13 cellular contexts compared by ENCODE assay signal in the genomic region with DNA sequence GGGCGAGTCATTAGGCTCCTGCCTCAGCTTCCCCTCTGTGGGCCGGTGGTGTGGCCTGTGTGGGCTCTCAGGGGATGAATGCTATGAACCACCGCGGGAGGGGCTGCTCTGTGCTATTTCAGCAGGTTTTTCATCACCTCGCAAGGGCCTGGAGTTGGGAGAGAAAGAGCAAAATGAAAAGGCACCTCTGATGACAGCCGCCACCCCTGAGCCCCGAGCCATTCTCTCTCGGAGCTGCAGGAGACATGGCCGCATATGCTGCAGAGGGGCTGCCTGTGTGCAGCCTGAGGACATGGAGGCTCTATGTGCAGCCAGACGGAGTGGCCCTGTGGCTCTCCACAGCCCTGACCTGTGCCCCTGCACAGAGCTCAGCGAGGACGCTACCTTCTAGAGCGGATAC.
"Had no signal": no experiment of that assay in that cellular context is flagged by ENCODE, and none has a peak within 500 bp of the region (broad histone marks: within the 10 kb centered on the region; RNA-seq: fewer than 3 reads in every experiment).

No MANE protein-coding gene starts in this region.

- H3K4me3 ChIP-seq: thyroid gland had no signal

- H3K27me3 ChIP-seq: thyroid gland had no signal

- H3K27ac ChIP-seq: thyroid gland had no signal

- H3K4me3 Mint-ChIP-seq: activated CD8-positive, alpha-beta T cell treated with anti-CD3 and anti-CD28 coated beads, Interleukin-2, amount 10 ng/mL, durations not matched to agents 7 days and 5 days; naive thymus-derived CD4-positive, alpha-beta T cell had no signal

- H3K27me3 Mint-ChIP-seq: naive thymus-derived CD4-positive, alpha-beta T cell had no signal

- DNase-seq: activated CD8-positive, alpha-beta memory T cell treated with anti-CD3 and anti-CD28 coated beads, Interleukin-2, amount 50 U/mL, for 48 hours; activated CD8-positive, alpha-beta T cell treated with anti-CD3 and anti-CD28 coated beads, Interleukin-2, amount 10 ng/mL, durations not matched to agents 7 days and 5 days; activated naive CD4-positive, alpha-beta T cell treated with Interleukin-2 at 50 U/mL for 16 hours; caudate nucleus; cortex of kidney; effector CD8-positive, alpha-beta T cell; naive thymus-derived CD4-positive, alpha-beta T cell; retina; small intestine; T-helper 9 cell had no signal

- H3K27ac Mint-ChIP-seq: activated CD8-positive, alpha-beta T cell treated with anti-CD3 and anti-CD28 coated beads, Interleukin-2, amount 10 ng/mL, durations not matched to agents 7 days and 5 days; naive thymus-derived CD4-positive, alpha-beta T cell had no signal

- FAIRE-seq: frontal cortex, keratinocyte, small intestine had no signal

- H3K36me3 Mint-ChIP-seq: naive thymus-derived CD4-positive, alpha-beta T cell had no signal

- H3K9me3 ChIP-seq: thyroid gland had no signal

- H3K36me3 ChIP-seq: thyroid gland had no signal

- ATAC-seq: activated CD8-positive, alpha-beta T cell treated with anti-CD3 and anti-CD28 coated beads, Interleukin-2, amount 10 ng/mL, durations not matched to agents 7 days and 5 days had no signal
